2 cellular contexts compared by ENCODE assay signal in the genomic region with DNA sequence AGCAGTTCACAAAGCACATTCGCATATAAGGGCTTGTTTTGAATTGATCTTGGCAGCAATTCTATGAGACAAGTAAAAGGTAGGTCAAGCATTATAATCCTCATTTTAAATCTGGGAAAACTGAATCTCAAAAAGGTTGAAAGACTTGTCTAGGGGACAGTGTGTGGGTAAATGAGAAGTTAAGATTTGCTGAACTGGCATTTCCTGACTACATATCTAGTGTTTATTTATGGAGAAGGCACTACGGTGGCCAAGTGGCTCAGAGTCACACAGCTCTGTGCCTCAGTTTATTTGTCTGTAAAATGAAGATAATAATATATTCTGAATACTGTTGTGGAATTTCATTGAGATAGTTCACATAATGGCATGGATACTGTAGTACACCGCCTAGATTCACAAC.
TF ChIP-seq lines count a peak whose summit lies in the region.

No MANE protein-coding gene starts in this region.

TF ChIP-seq in K562, 482 proteins besides CTCF, POLR2A, EP300 and RAD21 (continues in another document):
- TF ChIP-seq PHF21A (IDR thresholded peaks at IDR 0.05; ENCODE audit: borderline replicate concordance, low read depth) (no peak), HDAC8 (tag; IDR thresholded peaks at IDR 0.05) (no peak), MYC (IDR thresholded peaks at IDR 0.05; ENCODE audit: low read depth, low read length) (no peak), MYC (CRISPR knock-in tag; IDR thresholded peaks at IDR 0.05; ENCODE audit: borderline replicate concordance, low read depth) (no peak), TRIM28 (IDR thresholded peaks at IDR 0.05) (no peak), ZNF445 (CRISPR knock-in tag; IDR thresholded peaks at IDR 0.05; ENCODE audit: low read depth) (no peak), MXI1 (IDR thresholded peaks at IDR 0.05; ENCODE audit: low read depth, low read length) (no peak), ZNF444 (CRISPR knock-in tag; IDR thresholded peaks at IDR 0.05) (no peak), NFXL1 (CRISPR knock-in tag; IDR thresholded peaks at IDR 0.05) (no peak), ZNF184 (CRISPR knock-in tag; IDR thresholded peaks at IDR 0.05) (no peak), SMAD3 (CRISPR knock-in tag; conservative IDR thresholded peaks at IDR 0.05) (no peak), POLR2H (tag; IDR thresholded peaks at IDR 0.05; ENCODE audit: low read depth) (no peak), SMARCA4 (IDR thresholded peaks at IDR 0.05) (no peak), MAFF (IDR thresholded peaks at IDR 0.05; ENCODE audit: low read length) (peak; percentile 70)
- TF ChIP-seq, protein P1, sequence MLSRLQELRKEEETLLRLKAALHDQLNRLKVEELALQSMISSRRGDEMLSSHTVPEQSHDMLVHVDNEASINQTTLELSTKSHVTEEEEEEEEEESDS (CRISPR knock-in tag; IDR thresholded peaks at IDR 0.05) = no peak
- TF ChIP-seq, protein P2, sequence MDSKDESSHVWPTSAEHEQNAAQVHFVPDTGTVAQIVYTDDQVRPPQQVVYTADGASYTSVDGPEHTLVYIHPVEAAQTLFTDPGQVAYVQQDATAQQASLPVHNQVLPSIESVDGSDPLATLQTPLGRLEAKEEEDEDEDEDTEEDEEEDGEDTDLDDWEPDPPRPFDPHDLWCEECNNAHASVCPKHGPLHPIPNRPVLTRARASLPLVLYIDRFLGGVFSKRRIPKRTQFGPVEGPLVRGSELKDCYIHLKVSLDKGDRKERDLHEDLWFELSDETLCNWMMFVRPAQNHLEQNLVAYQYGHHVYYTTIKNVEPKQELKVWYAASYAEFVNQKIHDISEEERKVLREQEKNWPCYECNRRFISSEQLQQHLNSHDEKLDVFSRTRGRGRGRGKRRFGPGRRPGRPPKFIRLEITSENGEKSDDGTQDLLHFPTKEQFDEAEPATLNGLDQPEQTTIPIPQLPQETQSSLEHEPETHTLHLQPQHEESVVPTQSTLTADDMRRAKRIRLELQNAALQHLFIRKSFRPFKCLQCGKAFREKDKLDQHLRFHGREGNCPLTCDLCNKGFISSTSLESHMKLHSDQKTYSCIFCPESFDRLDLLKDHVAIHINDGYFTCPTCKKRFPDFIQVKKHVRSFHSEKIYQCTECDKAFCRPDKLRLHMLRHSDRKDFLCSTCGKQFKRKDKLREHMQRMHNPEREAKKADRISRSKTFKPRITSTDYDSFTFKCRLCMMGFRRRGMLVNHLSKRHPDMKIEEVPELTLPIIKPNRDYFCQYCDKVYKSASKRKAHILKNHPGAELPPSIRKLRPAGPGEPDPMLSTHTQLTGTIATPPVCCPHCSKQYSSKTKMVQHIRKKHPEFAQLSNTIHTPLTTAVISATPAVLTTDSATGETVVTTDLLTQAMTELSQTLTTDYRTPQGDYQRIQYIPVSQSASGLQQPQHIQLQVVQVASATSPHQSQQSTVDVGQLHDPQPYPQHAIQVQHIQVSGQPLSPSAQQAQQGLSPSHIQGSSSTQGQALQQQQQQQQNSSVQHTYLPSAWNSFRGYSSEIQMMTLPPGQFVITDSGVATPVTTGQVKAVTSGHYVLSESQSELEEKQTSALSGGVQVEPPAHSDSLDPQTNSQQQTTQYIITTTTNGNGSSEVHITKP (IDR thresholded peaks at IDR 0.05; ENCODE audit: partially characterized antibody) = no peak
- TF ChIP-seq, protein P3, sequence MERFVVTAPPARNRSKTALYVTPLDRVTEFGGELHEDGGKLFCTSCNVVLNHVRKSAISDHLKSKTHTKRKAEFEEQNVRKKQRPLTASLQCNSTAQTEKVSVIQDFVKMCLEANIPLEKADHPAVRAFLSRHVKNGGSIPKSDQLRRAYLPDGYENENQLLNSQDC (CRISPR knock-in tag; IDR thresholded peaks at IDR 0.05) = no peak

TF ChIP-seq in HepG2, 621 proteins besides CTCF, POLR2A, EP300 and RAD21:
- TF ChIP-seq MAFK (conservative IDR thresholded peaks at IDR 0.05 in 1 of 2, IDR thresholded peaks at IDR 0.05 in 1 of 2; ENCODE audit: low read length in 2 of 2) (peak; percentile 90 to 94), NCOA1 (CRISPR knock-in tag; IDR thresholded peaks at IDR 0.05) (no peak), ZFP36 (IDR thresholded peaks at IDR 0.05; ENCODE audit: borderline replicate concordance, low read depth, low read length, partially characterized antibody) (no peak), MAFF (IDR thresholded peaks at IDR 0.05; ENCODE audit: low read depth, low read length) (peak; percentile 88), KMT2A (CRISPR knock-in tag; IDR thresholded peaks at IDR 0.05) (no peak), ZBTB1 (CRISPR knock-in tag; IDR thresholded peaks at IDR 0.05; ENCODE audit: borderline replicate concordance) (no peak), PRMT3 (CRISPR knock-in tag; IDR thresholded peaks at IDR 0.05; ENCODE audit: borderline replicate concordance, low read depth) (no peak), KLF15 (CRISPR knock-in tag; IDR thresholded peaks at IDR 0.05; ENCODE audit: borderline replicate concordance) (no peak)
- TF ChIP-seq, protein P4, sequence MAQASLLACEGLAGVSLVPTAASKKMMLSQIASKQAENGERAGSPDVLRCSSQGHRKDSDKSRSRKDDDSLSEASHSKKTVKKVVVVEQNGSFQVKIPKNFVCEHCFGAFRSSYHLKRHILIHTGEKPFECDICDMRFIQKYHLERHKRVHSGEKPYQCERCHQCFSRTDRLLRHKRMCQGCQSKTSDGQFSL (CRISPR knock-in tag; IDR thresholded peaks at IDR 0.05) = no peak
- TF ChIP-seq, protein P5, sequence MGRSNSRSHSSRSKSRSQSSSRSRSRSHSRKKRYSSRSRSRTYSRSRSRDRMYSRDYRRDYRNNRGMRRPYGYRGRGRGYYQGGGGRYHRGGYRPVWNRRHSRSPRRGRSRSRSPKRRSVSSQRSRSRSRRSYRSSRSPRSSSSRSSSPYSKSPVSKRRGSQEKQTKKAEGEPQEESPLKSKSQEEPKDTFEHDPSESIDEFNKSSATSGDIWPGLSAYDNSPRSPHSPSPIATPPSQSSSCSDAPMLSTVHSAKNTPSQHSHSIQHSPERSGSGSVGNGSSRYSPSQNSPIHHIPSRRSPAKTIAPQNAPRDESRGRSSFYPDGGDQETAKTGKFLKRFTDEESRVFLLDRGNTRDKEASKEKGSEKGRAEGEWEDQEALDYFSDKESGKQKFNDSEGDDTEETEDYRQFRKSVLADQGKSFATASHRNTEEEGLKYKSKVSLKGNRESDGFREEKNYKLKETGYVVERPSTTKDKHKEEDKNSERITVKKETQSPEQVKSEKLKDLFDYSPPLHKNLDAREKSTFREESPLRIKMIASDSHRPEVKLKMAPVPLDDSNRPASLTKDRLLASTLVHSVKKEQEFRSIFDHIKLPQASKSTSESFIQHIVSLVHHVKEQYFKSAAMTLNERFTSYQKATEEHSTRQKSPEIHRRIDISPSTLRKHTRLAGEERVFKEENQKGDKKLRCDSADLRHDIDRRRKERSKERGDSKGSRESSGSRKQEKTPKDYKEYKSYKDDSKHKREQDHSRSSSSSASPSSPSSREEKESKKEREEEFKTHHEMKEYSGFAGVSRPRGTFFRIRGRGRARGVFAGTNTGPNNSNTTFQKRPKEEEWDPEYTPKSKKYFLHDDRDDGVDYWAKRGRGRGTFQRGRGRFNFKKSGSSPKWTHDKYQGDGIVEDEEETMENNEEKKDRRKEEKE (IDR thresholded peaks at IDR 0.05) = no peak
